In genomic region chr11:99352642-99353041, GRCh38 we compare ENCODE assay signal across 20 cellular contexts.
"Had no signal": no experiment of that assay in that cellular context is flagged by ENCODE, and none has a peak within 500 bp of the region (broad histone marks: within the 10 kb centered on the region; RNA-seq: fewer than 3 reads in every experiment).

No MANE protein-coding gene starts in this region.

- H3K36me3 Mint-ChIP-seq: activated naive CD8-positive, alpha-beta T cell; naive B cell; neural progenitor cell; stimulated activated naive B cell treated with anti-CD40 and anti-IgM and Interleukin-4, amounts not matched to agents 10 μg/mL and 1 μg/mL and 100 μg/mL, for 72 hours; WTC11 had no signal

- DNase-seq: activated CD4-positive, alpha-beta T cell treated with anti-CD3 and anti-CD28 coated beads for 4 hours; activated CD8-positive, alpha-beta memory T cell treated with anti-CD3 and anti-CD28 coated beads, Interleukin-2, amount 50 U/mL, for 4 hours; activated CD8-positive, alpha-beta T cell treated with anti-CD3 and anti-CD28 coated beads, Interleukin-2, amount 10 ng/mL, durations not matched to agents 7 days and 5 days; activated gamma-delta T cell treated with Interleukin-2 at 50 U/mL for 16 hours; amniotic stem cell; effector memory CD4-positive, alpha-beta T cell; foreskin keratinocyte; left colon; naive B cell; ovary; stimulated activated CD4-positive, alpha-beta T cell treated with anti-CD3 and anti-CD28 coated beads, Interleukin-15, amount 100 ng/mL, for 24 hours; stimulated activated CD4-positive, alpha-beta T cell treated with anti-CD3 and anti-CD28 coated beads, Interleukin-4, amount 100 ng/mL, for 1 hour; stimulated activated naive B cell treated with anti-CD40 and anti-IgM and Interleukin-4, amounts not matched to agents 10 μg/mL and 1 μg/mL and 100 μg/mL, for 72 hours; T-helper 2 cell; thyroid gland had no signal

- H3K4me3 ChIP-seq: neural progenitor cell, ovary, thyroid gland had no signal

- H3K27ac Mint-ChIP-seq: activated CD8-positive, alpha-beta T cell treated with anti-CD3 and anti-CD28 coated beads, Interleukin-2, amount 10 ng/mL, durations not matched to agents 7 days and 5 days; activated naive CD8-positive, alpha-beta T cell; dendritic cell treated with granulocyte-macrophage colony-stimulating factor and Interleukin-4, amounts not matched to agents 40 ng/mL and 50 ng/mL, for 4 days; naive B cell; neural progenitor cell; stimulated activated naive B cell treated with anti-CD40 and anti-IgM and Interleukin-4, amounts not matched to agents 10 μg/mL and 1 μg/mL and 100 μg/mL, for 72 hours; WTC11 had no signal

- H3K4me1 ChIP-seq: foreskin keratinocyte, neural progenitor cell had no signal

- H3K27me3 ChIP-seq: foreskin keratinocyte, neural progenitor cell, ovary, thyroid gland had no signal

- FAIRE-seq: TTC549 had no signal

- H3K27me3 Mint-ChIP-seq: activated naive CD8-positive, alpha-beta T cell; dendritic cell treated with granulocyte-macrophage colony-stimulating factor and Interleukin-4, amounts not matched to agents 40 ng/mL and 50 ng/mL, for 4 days; naive B cell; stimulated activated naive B cell treated with anti-CD40 and anti-IgM and Interleukin-4, amounts not matched to agents 10 μg/mL and 1 μg/mL and 100 μg/mL, for 72 hours had no signal

- H2AFZ ChIP-seq: neural progenitor cell had no signal

- H3K27ac ChIP-seq: foreskin keratinocyte, neural progenitor cell, ovary had no signal

- H3K36me3 ChIP-seq: neural progenitor cell, ovary, thyroid gland had no signal

- H3K4me1 Mint-ChIP-seq: naive B cell; neural progenitor cell; stimulated activated naive B cell treated with anti-CD40 and anti-IgM and Interleukin-4, amounts not matched to agents 10 μg/mL and 1 μg/mL and 100 μg/mL, for 72 hours; WTC11 had no signal

- ATAC-seq: activated CD8-positive, alpha-beta T cell treated with anti-CD3 and anti-CD28 coated beads, Interleukin-2, amount 10 ng/mL, durations not matched to agents 7 days and 5 days; foreskin keratinocyte; left colon; stimulated activated naive B cell treated with anti-CD40 and anti-IgM and Interleukin-4, amounts not matched to agents 10 μg/mL and 1 μg/mL and 100 μg/mL, for 72 hours; WTC11 had no signal

- H3K9me3 Mint-ChIP-seq: dendritic cell treated with granulocyte-macrophage colony-stimulating factor and Interleukin-4, amounts not matched to agents 40 ng/mL and 50 ng/mL, for 4 days; neural progenitor cell; stimulated activated naive B cell treated with anti-CD40 and anti-IgM and Interleukin-4, amounts not matched to agents 10 μg/mL and 1 μg/mL and 100 μg/mL, for 72 hours; WTC11 had no signal

- H3K9me3 ChIP-seq: ovary, thyroid gland had no signal

- H3K4me3 Mint-ChIP-seq: activated CD8-positive, alpha-beta T cell treated with anti-CD3 and anti-CD28 coated beads, Interleukin-2, amount 10 ng/mL, durations not matched to agents 7 days and 5 days; activated naive CD8-positive, alpha-beta T cell; dendritic cell treated with granulocyte-macrophage colony-stimulating factor and Interleukin-4, amounts not matched to agents 40 ng/mL and 50 ng/mL, for 4 days; naive B cell; neural progenitor cell; stimulated activated naive B cell treated with anti-CD40 and anti-IgM and Interleukin-4, amounts not matched to agents 10 μg/mL and 1 μg/mL and 100 μg/mL, for 72 hours; WTC11 had no signal
